Comparison of ENCODE assay signal across 27 cellular contexts in the genomic region with DNA sequence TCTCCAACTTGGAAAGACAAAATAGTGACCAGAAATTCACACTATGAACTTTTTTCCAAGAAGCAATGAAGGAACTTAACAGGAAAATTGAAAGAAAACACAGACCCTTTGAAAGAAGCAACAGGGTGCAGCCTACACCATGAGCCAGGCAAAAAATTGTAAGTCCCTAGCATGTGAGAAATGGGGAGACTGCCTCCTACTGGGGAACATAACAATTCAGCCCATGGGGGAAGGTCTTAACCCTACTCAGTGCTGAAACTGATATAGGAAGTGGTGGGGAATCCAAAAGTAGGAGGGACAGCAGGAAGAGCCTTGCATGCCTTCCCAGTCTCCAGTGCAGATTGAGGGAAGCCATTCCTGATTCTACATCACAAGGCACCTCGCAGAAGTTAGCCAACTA.
"Had no signal": no experiment of that assay in that cellular context is flagged by ENCODE, and none has a peak within 500 bp of the region (broad histone marks: within the 10 kb centered on the region; RNA-seq: fewer than 3 reads in every experiment).

No MANE protein-coding gene starts in this region.

- H3K36me3 ChIP-seq: breast epithelium, esophagus squamous epithelium, left ventricle myocardium inferior, neutrophil, right lobe of liver, stomach, thyroid gland, upper lobe of right lung had no signal

- DNase-seq: activated CD4-positive, alpha-beta T cell treated with anti-CD3 and anti-CD28 coated beads for 4 hours; activated CD4-positive, alpha-beta T cell treated with anti-CD3 and anti-CD28 coated beads, Interleukin-2, amount 50 U/mL, for 4 hours; activated naive CD4-positive, alpha-beta T cell; activated T-cell treated with anti-CD3 and anti-CD28 coated beads for 4 hours; activated T-cell treated with anti-CD3 and anti-CD28 coated beads, Interleukin-2, amount 50 U/mL, for 72 hours; central memory CD4-positive, alpha-beta T cell; effector CD4-positive, alpha-beta T cell; esophagus squamous epithelium; foreskin melanocyte; islet precursor cell; left ventricle myocardium inferior; naive B cell; nephron progenitor cell; right lobe of liver; stimulated activated CD4-positive, alpha-beta T cell treated with anti-CD3 and anti-CD28 coated beads, Interleukin-4, amount 100 ng/mL, for 24 hours; stomach; thyroid gland; upper lobe of right lung had no signal

- H3K4me3 Mint-ChIP-seq: activated T-cell treated with anti-CD3 and anti-CD28 coated beads, Interleukin-2, amount 50 U/mL, for 72 hours; dendritic cell treated with granulocyte-macrophage colony-stimulating factor and Interleukin-4, amounts not matched to agents 40 ng/mL and 50 ng/mL, for 4 days; naive B cell; nephron progenitor cell; stimulated activated effector memory CD8-positive, alpha-beta T cell treated with anti-CD3 and anti-CD28 coated beads, Interleukin-12 subunit alpha, Interleukin-12 subunit beta, amount 100 ng/mL, for 72 hours; T-helper 2 cell treated with Interferon-gamma antibody and Interleukin-4, amounts not matched to agents 5 μg/mL and 100 μg/mL, for 36 hours had no signal

- H3K9me3 ChIP-seq: breast epithelium, esophagus squamous epithelium, neutrophil, right lobe of liver, stomach, thyroid gland, upper lobe of right lung had no signal

- H3K27ac ChIP-seq: breast epithelium, epithelial cell of prostate, esophagus squamous epithelium, left ventricle myocardium inferior, neutrophil, right lobe of liver, stomach, thyroid gland, upper lobe of right lung had no signal

- H3K27ac Mint-ChIP-seq: activated naive CD4-positive, alpha-beta T cell treated with anti-CD3 and anti-CD28 coated beads, Interleukin-2, amount 50 U/mL, for 72 hours; activated T-cell treated with anti-CD3 and anti-CD28 coated beads, Interleukin-2, amount 50 U/mL, for 72 hours; dendritic cell treated with granulocyte-macrophage colony-stimulating factor and Interleukin-4, amounts not matched to agents 40 ng/mL and 50 ng/mL, for 4 days; naive B cell; stimulated activated effector memory CD8-positive, alpha-beta T cell treated with anti-CD3 and anti-CD28 coated beads, Interleukin-12 subunit alpha, Interleukin-12 subunit beta, amount 100 ng/mL, for 72 hours; T-helper 2 cell treated with Interferon-gamma antibody and Interleukin-4, amounts not matched to agents 5 μg/mL and 100 μg/mL, for 36 hours had no signal

- H3K27me3 Mint-ChIP-seq: dendritic cell treated with granulocyte-macrophage colony-stimulating factor and Interleukin-4, amounts not matched to agents 40 ng/mL and 50 ng/mL, for 4 days; naive B cell had no signal

- ATAC-seq: activated naive CD4-positive, alpha-beta T cell treated with anti-CD3 and anti-CD28 coated beads, Interleukin-2, amount 50 U/mL, for 72 hours; activated T-cell treated with anti-CD3 and anti-CD28 coated beads, Interleukin-2, amount 50 U/mL, for 72 hours; right lobe of liver; upper lobe of right lung had no signal

- FAIRE-seq: endometrium had no signal

- H3K36me3 Mint-ChIP-seq: activated naive CD4-positive, alpha-beta T cell treated with anti-CD3 and anti-CD28 coated beads, Interleukin-2, amount 50 U/mL, for 72 hours; naive B cell; stimulated activated effector memory CD8-positive, alpha-beta T cell treated with anti-CD3 and anti-CD28 coated beads, Interleukin-12 subunit alpha, Interleukin-12 subunit beta, amount 100 ng/mL, for 72 hours had no signal

- H3K4me1 Mint-ChIP-seq: naive B cell; nephron progenitor cell; stimulated activated effector memory CD8-positive, alpha-beta T cell treated with anti-CD3 and anti-CD28 coated beads, Interleukin-12 subunit alpha, Interleukin-12 subunit beta, amount 100 ng/mL, for 72 hours had no signal

- H3K9me3 Mint-ChIP-seq: nephron progenitor cell; stimulated activated effector memory CD8-positive, alpha-beta T cell treated with anti-CD3 and anti-CD28 coated beads, Interleukin-12 subunit alpha, Interleukin-12 subunit beta, amount 100 ng/mL, for 72 hours; T-helper 2 cell treated with Interferon-gamma antibody and Interleukin-4, amounts not matched to agents 5 μg/mL and 100 μg/mL, for 36 hours had no signal

- H3K4me3 ChIP-seq: breast epithelium, esophagus squamous epithelium, left ventricle myocardium inferior, lung, right lobe of liver, stomach, thyroid gland, upper lobe of right lung had no signal

- H3K4me1 ChIP-seq: breast epithelium, esophagus squamous epithelium, left ventricle myocardium inferior, right lobe of liver, stomach, thyroid gland, upper lobe of right lung had no signal

- H3K27me3 ChIP-seq: breast epithelium, esophagus squamous epithelium, neutrophil, right lobe of liver, stomach, thyroid gland, upper lobe of right lung had no signal
